8 cellular contexts compared by ENCODE assay signal in genomic region chr11:747176-748006, GRCh38. TPM values are rescaled to one million over a fixed set of nuclear protein-coding genes. Genes with fewer than 3 reads are reported as not detected.
DNase-seq lines count a peak whose midpoint lies in the region; ATAC-seq and TF ChIP-seq lines count a peak whose summit lies in the region.

TSS of gene TALDO1 (plus strand) at chr11:747464. CDS start at chr11:747482, 18 bp downstream.

- TF ChIP-seq CTCF in LNCaP clone FGC (IDR thresholded peaks at IDR 0.05; ENCODE audit: control insufficient read depth, extremely low read depth, insufficient read depth): peak; percentile 36
- TF ChIP-seq CTCF in foreskin keratinocyte (conservative IDR thresholded peaks at IDR 0.05): peak; percentile 52
- TF ChIP-seq CTCF in subcutaneous adipose tissue (IDR thresholded peaks at IDR 0.05; ENCODE audit: low read depth): no peak

- H3K4ac ChIP-seq in neuronal stem cell (ENCODE audit: low read length): peak within 1 kb of the TSS; percentile 41

- H3K4me2 ChIP-seq in neuronal stem cell (ENCODE audit: insufficient read depth, low read length, poor library complexity, severe bottlenecking): peak within 1 kb of the TSS; percentile 99

- H3K9ac ChIP-seq in neuronal stem cell (ENCODE audit: low read depth, low read length, poor library complexity): peak within 1 kb of the TSS; percentile 96

- H3K4me3 ChIP-seq in LNCaP clone FGC (ENCODE audit: low read depth, low read length) (peak within 1 kb of the TSS; percentile 93), neuronal stem cell (ENCODE audit: low read length in 2 of 2) (peak within 1 kb of the TSS; percentile 95 to 96)

- peak within 1 kb of the TSS; percentile 27 for H3K27ac ChIP-seq in foreskin keratinocyte
- H3K27ac ChIP-seq in neuronal stem cell (replicated peaks; ENCODE audit: low read length): peak within 1 kb of the TSS; percentile 81

- peak within 1 kb of the TSS; percentile 95 for H2BK5ac ChIP-seq in neuronal stem cell (ENCODE audit: low read length)

- peak; percentile 90 for ATAC-seq in foreskin keratinocyte

- no peak within 1 kb of the TSS for H2BK120ac ChIP-seq in neuronal stem cell (ENCODE audit: low read depth, low read length)

- no peak within 1 kb of the TSS for H4K8ac ChIP-seq in neuronal stem cell (ENCODE audit: low read depth, low read length)

- H3K4me1 ChIP-seq in foreskin keratinocyte: no peaks in the 10 kb centered on the region
- H3K4me1 ChIP-seq in neuronal stem cell (ENCODE audit: control insufficient read depth in 2 of 2, insufficient read depth in 1 of 2, low read depth in 1 of 2, low read length in 2 of 2): peaks cover 10 to 13% of the 10 kb centered on the region in 2 donors

- no CpG with 5 or more reads among the region's 110 CpGs for whole genome bisulfite sequencing in neuronal stem cell (ENCODE audit: extremely low coverage in 2 of 2, insufficient read length in 2 of 2, insufficient replicate concordance in 1 of 2), 2 donors

- peaks cover 0 to 2% of the 10 kb centered on the region in 2 donors for H3K36me3 ChIP-seq in neuronal stem cell (replicated peaks in 1 of 2; ENCODE audit: control insufficient read depth in 2 of 2, insufficient read depth in 2 of 2, low read length in 2 of 2)

- H3K79me1 ChIP-seq in neuronal stem cell (ENCODE audit: low read depth, low read length): peaks cover 9% of the 10 kb centered on the region

- H4K91ac ChIP-seq in neuronal stem cell (ENCODE audit: low read depth, low read length, poor library complexity): no peak within 1 kb of the TSS

- H2BK12ac ChIP-seq in neuronal stem cell (ENCODE audit: low read length): peak within 1 kb of the TSS; percentile 73

- H3K9me3 ChIP-seq in neuronal stem cell (replicated peaks in 1 of 2; ENCODE audit: control insufficient read depth in 2 of 2, insufficient read depth in 1 of 2, low read depth in 1 of 2, low read length in 2 of 2): no peaks in the 10 kb centered on the region

- H3K23ac ChIP-seq in neuronal stem cell (ENCODE audit: low read depth, low read length, poor library complexity): peak within 1 kb of the TSS; percentile 99

- DNase-seq in ELR (ENCODE audit: low read depth) (peak; percentile 90), GOT3 (lab: John Stamatoyannopoulos, UW) (peak; percentile 37), LNCaP clone FGC (ENCODE audit: low read depth) (peak; percentile 43), SHP77 (lab: John Stamatoyannopoulos, UW) (peak; percentile 39 to 68), foreskin keratinocyte (peak; percentile 51 to 62), neuronal stem cell (ENCODE audit: low spot score) (peak; percentile 89)
- peak; percentile 69 for DNase-seq in activated gamma-delta T cell treated with anti-CD3 and anti-CD28 coated beads, Interleukin-2, amount 50 U/mL, for 16 hours (ENCODE audit: low read depth)

- peak within 1 kb of the TSS; percentile 89 for H3K14ac ChIP-seq in neuronal stem cell (ENCODE audit: low read length)

- peak within 1 kb of the TSS; percentile 99 for H3K18ac ChIP-seq in neuronal stem cell (ENCODE audit: low read length)

- peak within 1 kb of the TSS; percentile 91 for H2AFZ ChIP-seq in neuronal stem cell (ENCODE audit: low read length)

- peak within 1 kb of the TSS; percentile 24 for H2BK15ac ChIP-seq in neuronal stem cell (ENCODE audit: low read length)

- no peaks in the 10 kb centered on the region for H3K27me3 ChIP-seq in foreskin keratinocyte
- peaks cover 0 to 2% (median 0%) of the 10 kb centered on the region in 3 experiments for H3K27me3 ChIP-seq in neuronal stem cell (ENCODE audit: control insufficient read depth in 3 of 3, insufficient read depth in 3 of 3, low read depth in 1 of 3, low read length in 3 of 3)

- peak within 1 kb of the TSS; percentile 92 for H2AK5ac ChIP-seq in neuronal stem cell (ENCODE audit: low read depth, low read length)

RNA-seq across cellular contexts. Expression of gene TALDO1, which starts in this region (rescaled TPM):
- 172 and 177 TPM in 2 replicates for total RNA-seq in foreskin keratinocyte
- 227 TPM in 2 replicates for polyA plus RNA-seq in foreskin keratinocyte
- 111 TPM for polyA plus RNA-seq in neuronal stem cell (2013, experiment 1 of 2)
- 112 TPM for polyA plus RNA-seq in neuronal stem cell (2013, experiment 2 of 2)
- 100 to 1,000 TPM; 237 to 459 (median 293) TPM for total RNA-seq in subcutaneous adipose tissue

Comparison
In these comparisons a context has a peak if more than half of its experiments do, and no peak if none do; other contexts are left out.
1. Peak in every context shown above with its lines: DNase-seq, ATAC-seq, H3K4me3 ChIP-seq and H3K27ac ChIP-seq.
2. DNase-seq: peak in every context shown above with its lines; median percentile 90 in ELR; 89 in neuronal stem cell; 69 in activated gamma-delta T cell treated with anti-CD3 and anti-CD28 coated beads, Interleukin-2, amount 50 U/mL, for 16 hours; 56 in foreskin keratinocyte; 54 in SHP77; 43 in LNCaP clone FGC; 37 in GOT3.